ENCODE assay signal across 8 cellular contexts in genomic region chr17:40342575-40343058, GRCh38. TPM values are rescaled to one million over a fixed set of nuclear protein-coding genes. Genes with fewer than 3 reads are reported as not detected.
A peak's percentile ranks its signal among the peaks of the same experiment; 100 is the strongest.
DNase-seq lines count a peak whose midpoint lies in the region; ATAC-seq and TF ChIP-seq lines count a peak whose summit lies in the region.

No MANE protein-coding gene starts in this region.

- CTCF ChIA-PET in CD4-positive, alpha-beta T cell (lab: Charles Lee): interaction anchor here (1.5 to 2.8 kb wide), 4 partner anchors 12 to 35 kb away, joined by 4 to 14 read pairs (median 12); no protein-coding TSS in a partner anchor

- ATAC-seq in CD4-positive, alpha-beta T cell (ENCODE audit: poor library complexity): no peak
- no peak for ATAC-seq in HG03520 (IDR thresholded peaks at IDR 0.05; ENCODE audit: unreplicated experiment)

- H3K27me3 Mint-ChIP-seq in CD4-positive, alpha-beta T cell: no peaks in the 10 kb centered on the region
- no peaks in the 10 kb centered on the region for H3K27me3 Mint-ChIP-seq in osteocyte (ENCODE audit: unreplicated experiment)

- no peaks in the 10 kb centered on the region for H3K9me3 Mint-ChIP-seq in CD4-positive, alpha-beta T cell
- no peaks in the 10 kb centered on the region for H3K9me3 Mint-ChIP-seq in osteocyte (ENCODE audit: unreplicated experiment)

- peak overlapping the region; percentile 69 for H3K4me3 ChIP-seq in WI38 (ENCODE audit: low read depth, low read length)
- peak overlapping the region; percentile 85 for H3K4me3 ChIP-seq in fibroblast of villous mesenchyme (ENCODE audit: low read depth, low read length)

- intact Hi-C loops in CD4-positive, alpha-beta T cell (cut with DNase I, micrococcal nuclease): loop anchor here in 1 of 2 experiments (2.0 kb wide), 1 partner anchor 26 kb away; no protein-coding TSS in a partner anchor

- no peak for TF ChIP-seq CTCF in CD4-positive, alpha-beta T cell (IDR thresholded peaks at IDR 0.05)
- TF ChIP-seq CTCF in WI38 (IDR thresholded peaks at IDR 0.05; ENCODE audit: low read depth, low read length) (no peak), fibroblast of villous mesenchyme (IDR thresholded peaks at IDR 0.05; ENCODE audit: insufficient read depth, low read depth, low read length) (no peak), osteocyte (IDR thresholded peaks at IDR 0.05) (no peak)

- no peak for DNase-seq in CD4-positive, alpha-beta T cell
- DNase-seq in fibroblast of villous mesenchyme (ENCODE audit: low read depth): no peak
- DNase-seq in osteocyte (ENCODE audit: extremely low spot score, unreplicated experiment): no peak
- DNase-seq in HUDEP-2 (lab: John Stamatoyannopoulos, UW; ENCODE audit: unreplicated experiment in 76 of 76): no peak
- DNase-seq in NCI-H2081 (lab: John Stamatoyannopoulos, UW): no peak
- DNase-seq in iPS-NIHi11 (ENCODE audit: low spot score): no peak

- peak overlapping the region; percentile 93 for H3K27ac Mint-ChIP-seq in CD4-positive, alpha-beta T cell
- H3K27ac Mint-ChIP-seq in osteocyte (ENCODE audit: unreplicated experiment): peak overlapping the region; percentile 80

- POLR2A ChIA-PET in CD4-positive, alpha-beta T cell (lab: Charles Lee): interaction anchor here (0.7 to 11.2 kb wide), 5 partner anchors 12 to 33 kb away, joined by 3 to 117 read pairs (median 23); partner anchors contain the start of gene RARA

- H3K27me3 ChIP-seq in CD4-positive, alpha-beta T cell (ENCODE audit: control insufficient read depth, insufficient read depth, low read length): no peaks in the 10 kb centered on the region

- no peak overlapping the region for H3K27ac ChIP-seq in CD4-positive, alpha-beta T cell (ENCODE audit: low read depth, low read length)

- peaks cover 51% of the 10 kb centered on the region for H3K36me3 Mint-ChIP-seq in CD4-positive, alpha-beta T cell (ENCODE audit: low read depth)
- H3K36me3 Mint-ChIP-seq in osteocyte (ENCODE audit: unreplicated experiment): peaks cover 11% of the 10 kb centered on the region

- peaks cover 82% of the 10 kb centered on the region for H3K4me1 Mint-ChIP-seq in CD4-positive, alpha-beta T cell (ENCODE audit: low read depth)
- peaks cover 69% of the 10 kb centered on the region for H3K4me1 Mint-ChIP-seq in osteocyte (ENCODE audit: unreplicated experiment)

- H3K9me3 ChIP-seq in CD4-positive, alpha-beta T cell (ENCODE audit: control insufficient read depth, low read length): no peaks in the 10 kb centered on the region

- H3K4me3 Mint-ChIP-seq in CD4-positive, alpha-beta T cell: peak overlapping the region; percentile 83
- peak overlapping the region; percentile 78 for H3K4me3 Mint-ChIP-seq in osteocyte (ENCODE audit: unreplicated experiment)

RNA-seq across cellular contexts. Expression of gene GJD3, which starts 21.9 kb away (rescaled TPM):
- total RNA-seq in CD4-positive, alpha-beta T cell: not detected
- total RNA-seq in fibroblast of villous mesenchyme: 2.2 and 2.9 TPM in 2 replicates
- total RNA-seq in osteocyte: 0.40 TPM in 1 of 2 replicates, not detected in the other

RNA-seq across cellular contexts. Expression of gene RARA, which starts 33.6 kb away (rescaled TPM):
- total RNA-seq in CD4-positive, alpha-beta T cell: 100 to 1,000 TPM; 114 to 115 TPM
- 20.3 and 23.5 TPM in 2 replicates for total RNA-seq in fibroblast of villous mesenchyme
- 62.6 and 65.2 TPM in 2 replicates for total RNA-seq in osteocyte

RNA-seq across cellular contexts. Expression of gene CDC6, which starts 54.9 kb away (rescaled TPM):
- 1 to 10 TPM; 1.0 to 1.8 TPM for total RNA-seq in CD4-positive, alpha-beta T cell
- 19.0 and 28.5 TPM in 2 replicates for total RNA-seq in fibroblast of villous mesenchyme
- 6.7 and 10.8 TPM in 2 replicates for total RNA-seq in osteocyte
